ENCODE assay signal across 16 cellular contexts in the genomic region with DNA sequence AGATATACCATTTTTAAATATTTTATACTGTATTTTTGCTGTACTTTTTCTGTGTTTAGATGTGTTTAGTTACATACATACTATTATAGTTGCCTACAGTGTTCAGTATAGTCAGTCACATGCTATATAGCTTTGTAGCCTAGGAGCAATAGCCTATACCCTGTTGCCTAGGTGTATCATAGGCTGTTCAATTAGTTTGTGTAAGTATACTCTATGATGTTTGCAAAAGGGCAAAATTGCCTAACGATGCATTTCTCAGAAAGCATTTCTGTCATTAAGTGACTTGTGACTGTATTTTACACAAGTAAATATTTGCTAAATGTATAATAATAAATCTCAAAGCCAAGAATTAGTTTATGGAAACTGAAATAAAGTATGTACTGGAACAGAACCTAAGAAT. TPM values are rescaled to one million over a fixed set of nuclear protein-coding genes. Genes with fewer than 3 reads are reported as not detected.
DNase-seq lines count a peak whose midpoint lies in the region; ATAC-seq, FAIRE-seq and TF ChIP-seq lines count a peak whose summit lies in the region.
"Had no signal": no experiment of that assay in that cellular context is flagged by ENCODE, and none has a peak within 500 bp of the region (broad histone marks: within the 10 kb centered on the region; RNA-seq: fewer than 3 reads in every experiment).

No MANE protein-coding gene starts in this region.

- H3K27me3 ChIP-seq in SK-N-SH (ENCODE audit: insufficient read depth) (no peaks in the 10 kb centered on the region), K562 (ENCODE audit: control insufficient read depth in 2 of 2, insufficient read depth in 2 of 2, low read length in 2 of 2) (no peaks in the 10 kb centered on the region), mesenchymal stem cell (ENCODE audit: control insufficient read depth in 1 of 2, insufficient read depth in 1 of 2, low read length in 2 of 2) (no peaks in the 10 kb centered on the region)

- no peak overlapping the region for H2BK5ac ChIP-seq in mesenchymal stem cell (ENCODE audit: low read depth, low read length, poor library complexity, severe bottlenecking)

- POLR2A ChIA-PET in SK-N-SH (lab: Yijun Ruan, JAX) (no interaction called here), K562 (lab: Yijun Ruan, JAX) (interaction anchor here (1.2 kb wide), 1 partner anchor 34 kb away, joined by 3 read pairs; no protein-coding TSS in a partner anchor)

- no peak for TF ChIP-seq POLR2A in K562 (conservative IDR thresholded peaks at IDR 0.05)

- H3K4me1 Mint-ChIP-seq in stimulated activated naive CD8-positive, alpha-beta T cell treated with anti-CD3 and anti-CD28 coated beads, Interleukin-15, amount 100 ng/mL, for 72 hours = no peaks in the 10 kb centered on the region
- H3K4me1 Mint-ChIP-seq: CD14-positive monocyte had no signal

- no peaks in the 10 kb centered on the region for H3K4me1 ChIP-seq in SK-N-SH (ENCODE audit: control insufficient read depth in 1 of 2, insufficient read depth in 2 of 2, low read depth in 1 of 2, low read length in 1 of 2)
- H3K4me1 ChIP-seq in K562 (replicated peaks in 1 of 2; ENCODE audit: control insufficient read depth in 2 of 2, insufficient read depth in 2 of 2, low read length in 2 of 2) = no peaks in the 10 kb centered on the region
- H3K4me1 ChIP-seq in mesenchymal stem cell (ENCODE audit: control insufficient read depth, insufficient read depth, low read depth, low read length) = no peaks in the 10 kb centered on the region

- H3K4me2 ChIP-seq in SK-N-SH (no peak overlapping the region), K562 (ENCODE audit: insufficient read depth, low read length) (no peak overlapping the region), mesenchymal stem cell (ENCODE audit: low read length, poor library complexity, severe bottlenecking) (no peak overlapping the region)
- H3K4me2 ChIP-seq: GM23338 had no signal

- H3K27ac Mint-ChIP-seq in stimulated activated naive CD8-positive, alpha-beta T cell treated with anti-CD3 and anti-CD28 coated beads, Interleukin-15, amount 100 ng/mL, for 72 hours = no peak overlapping the region
- H3K27ac Mint-ChIP-seq: CD8-positive, alpha-beta T cell; GM23338 had no signal

- no peak overlapping the region for H3K18ac ChIP-seq in mesenchymal stem cell (ENCODE audit: low read depth in 1 of 2, low read length in 2 of 2)

- no peak for FAIRE-seq in K562 (lab: Jason Lieb, UNC)
- FAIRE-seq: D721Med had no signal

- no peak overlapping the region for H3K4ac ChIP-seq in mesenchymal stem cell (ENCODE audit: low read depth in 1 of 2, low read length in 2 of 2)

- no peaks in the 10 kb centered on the region for H3K9me2 ChIP-seq in SK-N-SH

- no peak overlapping the region for H3K23ac ChIP-seq in mesenchymal stem cell (ENCODE audit: low read length in 2 of 2)

- H4K20me1 ChIP-seq in SK-N-SH (ENCODE audit: insufficient read depth) (no peaks in the 10 kb centered on the region), K562 (replicated peaks; ENCODE audit: control insufficient read depth, insufficient read depth, low read length) (no peaks in the 10 kb centered on the region)

- no peak overlapping the region for H4K91ac ChIP-seq in mesenchymal stem cell (ENCODE audit: low read length)

- H3K9me1 ChIP-seq in K562 (ENCODE audit: control insufficient read depth, insufficient read depth, low read length) = no peaks in the 10 kb centered on the region

- H4K8ac ChIP-seq in mesenchymal stem cell (ENCODE audit: low read length) = no peak overlapping the region

- intact Hi-C loops in K562 (cut with micrococcal nuclease) = no loop called here

- H3K9ac ChIP-seq in SK-N-SH (no peak overlapping the region), K562 (ENCODE audit: insufficient read depth in 1 of 2, low read depth in 2 of 2, low read length in 2 of 2) (no peak overlapping the region), mesenchymal stem cell (ENCODE audit: low read length) (peak overlapping the region; percentile 1)

- peak overlapping the region; percentile 29; the same call in 1 of the 2 replicates for H2AFZ ChIP-seq in SK-N-SH (ENCODE audit: low read depth)
- no peak overlapping the region for H2AFZ ChIP-seq in K562 (ENCODE audit: low read depth, low read length)
- H2AFZ ChIP-seq in mesenchymal stem cell (ENCODE audit: low read depth, low read length) = no peak overlapping the region
- H2AFZ ChIP-seq: GM23338 had no signal

- TF ChIP-seq CTCF in SK-N-SH (IDR thresholded peaks at IDR 0.05) (no peak), K562 (IDR thresholded peaks at IDR 0.05 in 2 of 3, conservative IDR thresholded peaks at IDR 0.05 in 1 of 3; ENCODE audit: insufficient read depth in 2 of 3, low read depth in 1 of 3, low read length in 3 of 3) (no peak)

- in situ Hi-C loops in K562 (cut with MboI) = no loop called here

- BruUV-seq in K562 (replicated peaks; lab: Mats Ljungman, UMichigan) = no TSS peak

- no peak overlapping the region for H3K14ac ChIP-seq in mesenchymal stem cell (ENCODE audit: low read length in 2 of 2)

- WGBS in SK-N-SH (ENCODE audit: low lambda C conversion rate) = 90% methylated on average over 1 of the region's 1 CpG
- WGBS in K562 (ENCODE audit: insufficient coverage, low coverage, missing lambda C conversion rate) = 61% methylated on average over 1 of the region's 1 CpG
- no CpG with 5 or more reads among the region's 1 CpG for WGBS in mesenchymal stem cell

- no peak overlapping the region for H3K4me3 ChIP-seq in SK-N-SH (ENCODE audit: low read depth in 2 of 2, low read length in 1 of 2)
- H3K4me3 ChIP-seq in K562 = no peak overlapping the region
- H3K4me3 ChIP-seq in mesenchymal stem cell (ENCODE audit: insufficient read depth in 1 of 2, low read depth in 1 of 2, low read length in 2 of 2) = no peak overlapping the region
- H3K4me3 ChIP-seq: GM23338 had no signal

- TF ChIP-seq EP300 in SK-N-SH (IDR thresholded peaks at IDR 0.05; ENCODE audit: borderline replicate concordance in 1 of 2, low read depth in 1 of 2, low read length in 1 of 2) (no peak), K562 (IDR thresholded peaks at IDR 0.05; ENCODE audit: low read length) (no peak)

- ATAC-seq in SK-N-SH treated with all-trans-retinoic acid at 6 μM for 48 hours (no peak), K562 (peak; percentile 49; the same call in 2 of the 3 replicates), GM18517 (IDR thresholded peaks at IDR 0.05; ENCODE audit: unreplicated experiment) (no peak), HG03175 (IDR thresholded peaks at IDR 0.05; ENCODE audit: unreplicated experiment) (no peak)
- ATAC-seq in stimulated activated naive CD8-positive, alpha-beta T cell treated with anti-CD3 and anti-CD28 coated beads, Interleukin-15, amount 100 ng/mL, for 72 hours = no peak
- ATAC-seq: CD8-positive, alpha-beta T cell; GM23338 had no signal

- H3K9me3 ChIP-seq in SK-N-SH (no peaks in the 10 kb centered on the region), K562 (replicated peaks; ENCODE audit: control insufficient read depth, insufficient read depth, low read depth, low read length) (no peaks in the 10 kb centered on the region), mesenchymal stem cell (ENCODE audit: control insufficient read depth, low read length) (no peaks in the 10 kb centered on the region)

- no peaks in the 10 kb centered on the region for H3K27me3 Mint-ChIP-seq in stimulated activated naive CD8-positive, alpha-beta T cell treated with anti-CD3 and anti-CD28 coated beads, Interleukin-15, amount 100 ng/mL, for 72 hours

- TF ChIP-seq RAD21 in SK-N-SH (IDR thresholded peaks at IDR 0.05; ENCODE audit: low read length) = no peak
- no peak for TF ChIP-seq RAD21 in K562 (CRISPR knock-in tag; conservative IDR thresholded peaks at IDR 0.05 in 1 of 2, IDR thresholded peaks at IDR 0.05 in 1 of 2)

- CTCF ChIA-PET in SK-N-SH (lab: Yijun Ruan, JAX) = interaction anchor here (0.9 to 1.2 kb wide), 3 partner anchors 9 to 521 kb away, joined by 3 to 6 read pairs (median 4); a partner anchor contains a TSS
- CTCF ChIA-PET in K562 (lab: Yijun Ruan, JAX; ENCODE audit: low intra/inter-chr PET ratio) = no interaction called here

- no peak for DNase-seq in SK-N-SH
- no peak for DNase-seq in K562 (ENCODE audit: extremely low read depth in 1 of 4, low spot score in 3 of 4)
- DNase-seq in mesenchymal stem cell = no peak
- no peak for DNase-seq in stimulated activated naive CD8-positive, alpha-beta T cell treated with anti-CD3 and anti-CD28 coated beads, Interleukin-15, amount 100 ng/mL, for 72 hours
- DNase-seq: CD8-positive, alpha-beta T cell; COR-L47; DND-41; H7; IMR-90 had no signal

- no peak overlapping the region for H2BK120ac ChIP-seq in mesenchymal stem cell (ENCODE audit: low read depth, low read length)

- H3K36me3 ChIP-seq in SK-N-SH (replicated peaks in 1 of 2; ENCODE audit: control insufficient read depth in 1 of 2, insufficient read depth in 2 of 2, low read length in 1 of 2) (peaks cover 0 to 2% of the 10 kb centered on the region in 2 experiments), K562 (ENCODE audit: control insufficient read depth, insufficient read depth, low read length) (no peaks in the 10 kb centered on the region), mesenchymal stem cell (ENCODE audit: control insufficient read depth in 1 of 2, insufficient read depth in 2 of 2, low read depth in 1 of 2, low read length in 2 of 2) (peaks cover 0 to 30% of the 10 kb centered on the region in 2 experiments)

- H2BK15ac ChIP-seq in mesenchymal stem cell (ENCODE audit: low read depth, poor library complexity, severe bottlenecking) = no peak overlapping the region

- no peak overlapping the region for H3K4me3 Mint-ChIP-seq in stimulated activated naive CD8-positive, alpha-beta T cell treated with anti-CD3 and anti-CD28 coated beads, Interleukin-15, amount 100 ng/mL, for 72 hours
- H3K4me3 Mint-ChIP-seq: CD14-positive monocyte; CD8-positive, alpha-beta T cell; GM23338 had no signal

- peaks cover 10% of the 10 kb centered on the region for H3K79me1 ChIP-seq in mesenchymal stem cell (replicated peaks; ENCODE audit: low read length, poor library complexity, severe bottlenecking)

- no peaks in the 10 kb centered on the region for H3K9me3 Mint-ChIP-seq in stimulated activated naive CD8-positive, alpha-beta T cell treated with anti-CD3 and anti-CD28 coated beads, Interleukin-15, amount 100 ng/mL, for 72 hours
- H3K9me3 Mint-ChIP-seq: CD14-positive monocyte; CD8-positive, alpha-beta T cell; GM23338 had no signal

- no peaks in the 10 kb centered on the region for H3F3A ChIP-seq in SK-N-SH (replicated peaks; ENCODE audit: insufficient read depth)

- H2BK12ac ChIP-seq in mesenchymal stem cell (ENCODE audit: low read length in 2 of 2) = no peak overlapping the region

- no peak overlapping the region for H2AK5ac ChIP-seq in mesenchymal stem cell (ENCODE audit: low read length, severe bottlenecking)

- H3K27ac ChIP-seq in SK-N-SH (ENCODE audit: low read depth in 2 of 2, low read length in 1 of 2) = no peak overlapping the region
- H3K27ac ChIP-seq in K562 (ENCODE audit: extremely low read depth, low read depth, low read length) = no peak overlapping the region
- H3K27ac ChIP-seq in mesenchymal stem cell (ENCODE audit: low read length, poor library complexity, severe bottlenecking) = no peak overlapping the region
- H3K27ac ChIP-seq: 22Rv1 had no signal

- H3K79me2 ChIP-seq in SK-N-SH (ENCODE audit: insufficient read depth) = no peaks in the 10 kb centered on the region
- H3K79me2 ChIP-seq in K562 (ENCODE audit: control insufficient read depth, insufficient read depth, low read length) = no peaks in the 10 kb centered on the region

RNA-seq across cellular contexts. Expression of a gene that starts 9.5 kb away (rescaled TPM):
- polyA plus RNA-seq in SK-N-SH (2012; rRNA removed) (12.1 and 15.7 TPM in 2 replicates), K562 (2011; rRNA removed) (21.9 and 29.8 TPM in 2 replicates), K562 (2014; fragmentation: Illumina TruSeq; extraction: Trizol) (26.2 and 33.6 TPM in 2 replicates), K562 (2014; fragmentation: Nextera tagmentation; extraction: Ambion mirVana) (10 to 100 TPM; 14.6 to 25.1 TPM), K562 (2014; rRNA removed) (27.3 and 30.7 TPM in 2 replicates)
- 13.7 and 17.7 TPM in 2 replicates for polyA plus RNA-seq in SK-N-SH (2012; cell fraction: cytosol; rRNA removed)
- polyA plus RNA-seq in SK-N-SH (2012; cell fraction: nucleus; rRNA removed) = 21.1 and 29.0 TPM in 2 replicates
- 14.8 and 56.4 TPM in 2 replicates for total RNA-seq in K562 (2011; cell fraction: chromatin; rRNA removed; ENCODE audit: low replicate concordance)
- 8.2 and 12.4 TPM in 2 replicates for total RNA-seq in K562 (2011; cell fraction: nucleolus; rRNA removed)
- total RNA-seq in K562 (2011; cell fraction: nucleoplasm; rRNA removed) = 20.1 and 25.6 TPM in 2 replicates
- total RNA-seq in K562 (2014; rRNA removed) (15.7 and 16.0 TPM in 2 replicates), K562 (2014; rRNA removed; fragmentation: Illumina TruSeq; extraction: Trizol) (25.9 and 30.4 TPM in 2 replicates), K562 (2015; rRNA removed; fragmentation: Illumina TruSeq; extraction: Trizol) (24.9 and 26.7 TPM in 2 replicates), K562 (2021) (21.1 and 21.7 TPM in 2 replicates)
- polyA plus RNA-seq in K562 (2011; cell fraction: cytosol; rRNA removed) = 10.7 and 15.5 TPM in 2 replicates
- 23.8 and 26.2 TPM in 2 replicates for polyA plus RNA-seq in K562 (2011; cell fraction: nucleus; rRNA removed)
- 13.9 and 19.5 TPM in 2 replicates for polyA plus RNA-seq in K562 (2012)
- 15.3 and 19.3 TPM in 2 replicates for polyA minus RNA-seq in K562 (2011; rRNA and poly(A)+ RNA removed)
- polyA minus RNA-seq in K562 (2011; cell fraction: cytosol; rRNA and poly(A)+ RNA removed) = 9.8 and 9.9 TPM in 2 replicates
- 5.4 and 14.3 TPM in 2 replicates for polyA minus RNA-seq in K562 (2011; cell fraction: nucleus; rRNA and poly(A)+ RNA removed)
- 16.9 TPM for polyA plus RNA-seq in mesenchymal stem cell (2013, experiment 1 of 2)
- 16.7 TPM for polyA plus RNA-seq in mesenchymal stem cell (2013, experiment 2 of 2)

RNA-seq across cellular contexts. Expression of a gene that starts 9.9 kb away (rescaled TPM):
- polyA plus RNA-seq in SK-N-SH (2012; rRNA removed) = 7.0 and 7.1 TPM in 2 replicates
- 10.5 and 11.0 TPM in 2 replicates for polyA plus RNA-seq in SK-N-SH (2012; cell fraction: cytosol; rRNA removed)
- 2.7 and 6.4 TPM in 2 replicates for polyA plus RNA-seq in SK-N-SH (2012; cell fraction: nucleus; rRNA removed)
- total RNA-seq in K562 (2011; cell fraction: chromatin; rRNA removed; ENCODE audit: low replicate concordance) = 9.3 and 18.6 TPM in 2 replicates
- 7.3 and 7.8 TPM in 2 replicates for total RNA-seq in K562 (2011; cell fraction: nucleolus; rRNA removed)
- 21.6 and 40.2 TPM in 2 replicates for total RNA-seq in K562 (2011; cell fraction: nucleoplasm; rRNA removed)
- total RNA-seq in K562 (2014; rRNA removed) = 9.7 and 12.9 TPM in 2 replicates
- 20.7 and 22.9 TPM in 2 replicates for total RNA-seq in K562 (2014; rRNA removed; fragmentation: Illumina TruSeq; extraction: Trizol)
- 15.7 and 18.5 TPM in 2 replicates for total RNA-seq in K562 (2015; rRNA removed; fragmentation: Illumina TruSeq; extraction: Trizol)
- total RNA-seq in K562 (2021) = 13.7 and 17.0 TPM in 2 replicates
- 19.6 and 22.8 TPM in 2 replicates for polyA plus RNA-seq in K562 (2011; rRNA removed)
- polyA plus RNA-seq in K562 (2011; cell fraction: cytosol; rRNA removed) = 6.0 and 11.1 TPM in 2 replicates
- 12.7 and 19.8 TPM in 2 replicates for polyA plus RNA-seq in K562 (2011; cell fraction: nucleus; rRNA removed)
- 10.1 and 14.7 TPM in 2 replicates for polyA plus RNA-seq in K562 (2012)
- 20.8 and 24.4 TPM in 2 replicates for polyA plus RNA-seq in K562 (2014; fragmentation: Illumina TruSeq; extraction: Trizol)
- 10 to 100 TPM; 11.6 to 11.7 TPM for polyA plus RNA-seq in K562 (2014; fragmentation: Nextera tagmentation; extraction: Ambion mirVana)
- polyA plus RNA-seq in K562 (2014; rRNA removed) = 13.3 and 17.8 TPM in 2 replicates
- 13.5 and 15.9 TPM in 2 replicates for polyA minus RNA-seq in K562 (2011; rRNA and poly(A)+ RNA removed)
- polyA minus RNA-seq in K562 (2011; cell fraction: cytosol; rRNA and poly(A)+ RNA removed) = 5.5 and 6.5 TPM in 2 replicates
- 2.2 and 5.3 TPM in 2 replicates for polyA minus RNA-seq in K562 (2011; cell fraction: nucleus; rRNA and poly(A)+ RNA removed)
- polyA plus RNA-seq in mesenchymal stem cell (2013, experiment 1 of 2) = 7.5 TPM
- polyA plus RNA-seq in mesenchymal stem cell (2013, experiment 2 of 2) = 7.9 TPM

RNA-seq across cellular contexts. Expression of a gene that starts 41.6 kb away (rescaled TPM):
- 13.2 and 20.2 TPM in 2 replicates for polyA plus RNA-seq in SK-N-SH (2012; rRNA removed)
- 27.0 and 33.1 TPM in 2 replicates for polyA plus RNA-seq in SK-N-SH (2012; cell fraction: cytosol; rRNA removed)
- polyA plus RNA-seq in SK-N-SH (2012; cell fraction: nucleus; rRNA removed) = 10.9 and 15.9 TPM in 2 replicates
- 13.7 and 37.1 TPM in 2 replicates for total RNA-seq in K562 (2011; cell fraction: chromatin; rRNA removed; ENCODE audit: low replicate concordance)
- 9.2 and 10.5 TPM in 2 replicates for total RNA-seq in K562 (2011; cell fraction: nucleolus; rRNA removed)
- total RNA-seq in K562 (2011; cell fraction: nucleoplasm; rRNA removed) = 24.2 and 45.6 TPM in 2 replicates
- total RNA-seq in K562 (2014; rRNA removed) = 70.3 and 73.7 TPM in 2 replicates
- total RNA-seq in K562 (2014; rRNA removed; fragmentation: Illumina TruSeq; extraction: Trizol) = 112 and 113 TPM in 2 replicates
- 110 and 125 TPM in 2 replicates for total RNA-seq in K562 (2015; rRNA removed; fragmentation: Illumina TruSeq; extraction: Trizol)
- 49.3 and 51.7 TPM in 2 replicates for total RNA-seq in K562 (2021)
- polyA plus RNA-seq in K562 (2011; rRNA removed) = 29.0 and 46.5 TPM in 2 replicates
- 28.5 and 32.8 TPM in 2 replicates for polyA plus RNA-seq in K562 (2011; cell fraction: cytosol; rRNA removed)
- 16.4 and 17.8 TPM in 2 replicates for polyA plus RNA-seq in K562 (2011; cell fraction: nucleus; rRNA removed)
- 44.4 and 60.2 TPM in 2 replicates for polyA plus RNA-seq in K562 (2012)
- polyA plus RNA-seq in K562 (2014; fragmentation: Illumina TruSeq; extraction: Trizol) = 122 and 160 TPM in 2 replicates
- 100 to 1,000 TPM in 1 of 2 experiments, 10 to 100 TPM in 1; 57.5 to 135 TPM for polyA plus RNA-seq in K562 (2014; fragmentation: Nextera tagmentation; extraction: Ambion mirVana)
- 90.9 and 98.6 TPM in 2 replicates for polyA plus RNA-seq in K562 (2014; rRNA removed)
- polyA minus RNA-seq in K562 (2011; rRNA and poly(A)+ RNA removed) = 23.9 and 24.5 TPM in 2 replicates
- polyA minus RNA-seq in K562 (2011; cell fraction: cytosol; rRNA and poly(A)+ RNA removed) = 16.5 and 16.6 TPM in 2 replicates
- polyA minus RNA-seq in K562 (2011; cell fraction: nucleus; rRNA and poly(A)+ RNA removed) = 9.8 and 16.8 TPM in 2 replicates
- 34.9 TPM for polyA plus RNA-seq in mesenchymal stem cell (2013, experiment 1 of 2)
- polyA plus RNA-seq in mesenchymal stem cell (2013, experiment 2 of 2) = 32.4 TPM
